27 cellular contexts compared by ENCODE assay signal in genomic region chr2:203462308-203462707, GRCh38.
"Had no signal": no experiment of that assay in that cellular context is flagged by ENCODE, and none has a peak within 500 bp of the region (broad histone marks: within the 10 kb centered on the region; RNA-seq: fewer than 3 reads in every experiment).

No MANE protein-coding gene starts in this region.

- H3K4me3 ChIP-seq: colonic mucosa, heart right ventricle, sigmoid colon, spleen, thoracic aorta, upper lobe of left lung had no signal

- H2AFZ ChIP-seq: parathyroid adenoma had no signal

- H3K9me3 ChIP-seq: colonic mucosa, heart right ventricle, sigmoid colon, spleen, thoracic aorta, upper lobe of left lung had no signal

- H3K9ac ChIP-seq: parathyroid adenoma had no signal

- DNase-seq: activated B cell treated with CpG ODN at 0.5 μM for 24 hours; activated CD4-positive, alpha-beta memory T cell treated with anti-CD3 and anti-CD28 coated beads for 36 hours; activated CD4-positive, alpha-beta T cell treated with anti-CD3 and anti-CD28 coated beads for 4 hours; activated CD8-positive, alpha-beta memory T cell treated with anti-CD3 and anti-CD28 coated beads, Interleukin-2, amount 10 ng/mL, durations not matched to agents 7 days and 5 days; activated naive CD4-positive, alpha-beta T cell treated with anti-CD3 and anti-CD28 coated beads for 36 hours; activated T-cell treated with anti-CD3 and anti-CD28 coated beads, Interleukin-2, amount 50 U/mL, for 1 hour; aorta; brain microvascular endothelial cell; central memory CD4-positive, alpha-beta T cell; colonic mucosa; endodermal cell; erythroblast; heart right ventricle; immature natural killer cell; left ventricle myocardium superior; mesendoderm; naive thymus-derived CD8-positive, alpha-beta T cell; sigmoid colon; spleen; stimulated activated CD4-positive, alpha-beta T cell treated with anti-CD3 and anti-CD28 coated beads, Interleukin-4, amount 100 ng/mL, for 4 hours; T-helper 1 cell; T-helper 9 cell; upper lobe of left lung had no signal

- H3K4me1 Mint-ChIP-seq: activated B cell treated with CpG ODN at 0.5 μM for 24 hours; activated CD8-positive, alpha-beta memory T cell treated with anti-CD3 and anti-CD28 coated beads, Interleukin-2, amount 10 ng/mL, durations not matched to agents 7 days and 5 days; activated T-helper 17 cell treated with anti-CD3 and anti-CD28 coated beads, Interleukin-2, amount 50 U/mL, for 72 hours; endodermal cell; immature natural killer cell; naive thymus-derived CD8-positive, alpha-beta T cell; stimulated activated memory B cell treated with anti-CD40 and anti-IgM and Interleukin-4, amounts not matched to agents 10 μg/mL and 1 μg/mL and 100 μg/mL, for 72 hours had no signal

- H3K4me1 ChIP-seq: colonic mucosa, parathyroid adenoma, sigmoid colon had no signal

- ATAC-seq: activated CD8-positive, alpha-beta memory T cell treated with anti-CD3 and anti-CD28 coated beads, Interleukin-2, amount 10 ng/mL, durations not matched to agents 7 days and 5 days; activated T-helper 17 cell treated with anti-CD3 and anti-CD28 coated beads, Interleukin-2, amount 50 U/mL, for 72 hours; heart right ventricle; left ventricle myocardium superior; naive thymus-derived CD8-positive, alpha-beta T cell; stimulated activated memory B cell treated with anti-CD40 and anti-IgM and Interleukin-4, amounts not matched to agents 10 μg/mL and 1 μg/mL and 100 μg/mL, for 72 hours had no signal

- H3K27me3 ChIP-seq: brain microvascular endothelial cell, colonic mucosa, heart right ventricle, sigmoid colon, spleen, upper lobe of left lung had no signal

- H3K27ac Mint-ChIP-seq: activated B cell treated with CpG ODN at 0.5 μM for 24 hours; activated CD4-positive, alpha-beta memory T cell treated with anti-CD3 and anti-CD28 coated beads for 36 hours; activated CD8-positive, alpha-beta memory T cell treated with anti-CD3 and anti-CD28 coated beads, Interleukin-2, amount 10 ng/mL, durations not matched to agents 7 days and 5 days; activated naive CD4-positive, alpha-beta T cell treated with anti-CD3 and anti-CD28 coated beads for 36 hours; activated T-helper 17 cell treated with anti-CD3 and anti-CD28 coated beads, Interleukin-2, amount 50 U/mL, for 72 hours; immature natural killer cell; naive thymus-derived CD8-positive, alpha-beta T cell; stimulated activated memory B cell treated with anti-CD40 and anti-IgM and Interleukin-4, amounts not matched to agents 10 μg/mL and 1 μg/mL and 100 μg/mL, for 72 hours had no signal

- H3K36me3 ChIP-seq: colonic mucosa had no signal

- H3K36me3 Mint-ChIP-seq: activated CD8-positive, alpha-beta memory T cell treated with anti-CD3 and anti-CD28 coated beads, Interleukin-2, amount 10 ng/mL, durations not matched to agents 7 days and 5 days; immature natural killer cell; stimulated activated memory B cell treated with anti-CD40 and anti-IgM and Interleukin-4, amounts not matched to agents 10 μg/mL and 1 μg/mL and 100 μg/mL, for 72 hours had no signal

- H3K27me3 Mint-ChIP-seq: activated CD4-positive, alpha-beta memory T cell treated with anti-CD3 and anti-CD28 coated beads for 36 hours; activated T-helper 17 cell treated with anti-CD3 and anti-CD28 coated beads, Interleukin-2, amount 50 U/mL, for 72 hours had no signal

- H3K27ac ChIP-seq: brain microvascular endothelial cell, colonic mucosa, heart right ventricle, parathyroid adenoma, sigmoid colon, spleen, thoracic aorta, upper lobe of left lung had no signal

- H3K79me2 ChIP-seq: parathyroid adenoma had no signal

- H3K4me3 Mint-ChIP-seq: activated B cell treated with CpG ODN at 0.5 μM for 24 hours; activated CD4-positive, alpha-beta memory T cell treated with anti-CD3 and anti-CD28 coated beads for 36 hours; activated CD8-positive, alpha-beta memory T cell treated with anti-CD3 and anti-CD28 coated beads, Interleukin-2, amount 10 ng/mL, durations not matched to agents 7 days and 5 days; activated naive CD4-positive, alpha-beta T cell treated with anti-CD3 and anti-CD28 coated beads for 36 hours; activated T-helper 17 cell treated with anti-CD3 and anti-CD28 coated beads, Interleukin-2, amount 50 U/mL, for 72 hours; endodermal cell; immature natural killer cell; naive thymus-derived CD8-positive, alpha-beta T cell; stimulated activated memory B cell treated with anti-CD40 and anti-IgM and Interleukin-4, amounts not matched to agents 10 μg/mL and 1 μg/mL and 100 μg/mL, for 72 hours had no signal

- H3K9me3 Mint-ChIP-seq: activated B cell treated with CpG ODN at 0.5 μM for 24 hours; activated CD4-positive, alpha-beta memory T cell treated with anti-CD3 and anti-CD28 coated beads for 36 hours; activated naive CD4-positive, alpha-beta T cell treated with anti-CD3 and anti-CD28 coated beads for 36 hours; activated T-helper 17 cell treated with anti-CD3 and anti-CD28 coated beads, Interleukin-2, amount 50 U/mL, for 72 hours; endodermal cell; immature natural killer cell; naive thymus-derived CD8-positive, alpha-beta T cell; stimulated activated memory B cell treated with anti-CD40 and anti-IgM and Interleukin-4, amounts not matched to agents 10 μg/mL and 1 μg/mL and 100 μg/mL, for 72 hours had no signal
